Comparison of ENCODE assay signal across 8 cellular contexts in genomic region chrX:50988649-50989048, GRCh38.
A peak's percentile ranks its signal among the peaks of the same experiment; 100 is the strongest.
DNase-seq lines count a peak whose midpoint lies in the region; ATAC-seq and TF ChIP-seq lines count a peak whose summit lies in the region.

No MANE protein-coding gene starts in this region.

- H3K27me3 Mint-ChIP-seq in stimulated activated naive B cell treated with anti-CD40 and anti-IgM and Interleukin-4, amounts not matched to agents 10 μg/mL and 1 μg/mL and 100 μg/mL, for 72 hours: peaks cover 14 to 18% of the 10 kb centered on the region in 2 donors

- peaks cover 0 to 6% (median 0%) of the 10 kb centered on the region in 4 donors for H3K27me3 ChIP-seq in esophagus squamous epithelium

- H3K4me1 ChIP-seq in esophagus squamous epithelium: no peaks in the 10 kb centered on the region

- no peak overlapping the region for H3K4me3 Mint-ChIP-seq in stimulated activated naive B cell treated with anti-CD40 and anti-IgM and Interleukin-4, amounts not matched to agents 10 μg/mL and 1 μg/mL and 100 μg/mL, for 72 hours

- in situ Hi-C loops in Caki2 (cut with HindIII; ENCODE audit: low pct_unique_long_range_greater_than_20kb, low sequenced_read_pairs): no loop called here
- in situ Hi-C loops in SK-MEL-5 (cut with HindIII; ENCODE audit: low pct_unique_long_range_greater_than_20kb, low sequenced_read_pairs): no loop called here

- H3K27ac ChIP-seq in esophagus squamous epithelium: no peak overlapping the region

- no peak for TF ChIP-seq POLR2A in esophagus squamous epithelium (IDR thresholded peaks at IDR 0.05)

- intact Hi-C loops in esophagus squamous epithelium (cut with DNase I): no loop called here

- no peaks in the 10 kb centered on the region for H3K36me3 ChIP-seq in esophagus squamous epithelium

- H3K27ac Mint-ChIP-seq in stimulated activated naive B cell treated with anti-CD40 and anti-IgM and Interleukin-4, amounts not matched to agents 10 μg/mL and 1 μg/mL and 100 μg/mL, for 72 hours: no peak overlapping the region

- ATAC-seq in stimulated activated naive B cell treated with anti-CD40 and anti-IgM and Interleukin-4, amounts not matched to agents 10 μg/mL and 1 μg/mL and 100 μg/mL, for 72 hours (replicated peaks): peak; percentile 29 to 38
- ATAC-seq in HG03457 (IDR thresholded peaks at IDR 0.05; ENCODE audit: unreplicated experiment) (no peak), GM19023 (IDR thresholded peaks at IDR 0.05; ENCODE audit: unreplicated experiment) (no peak)

- 40% methylated on average over 2 of the region's 2 CpGs; no CpG with 5 or more reads in 1 of the 2 donors for WGBS in esophagus squamous epithelium, 2 donors

- H3K4me3 ChIP-seq in esophagus squamous epithelium: no peak overlapping the region

- DNase-seq in Caki2 (ENCODE audit: low read depth) (peak; percentile 25), GM20000 (ENCODE audit: low spot score) (peak; percentile 1), SK-MEL-5 (ENCODE audit: low read depth, low spot score) (peak; percentile 59), foreskin melanocyte (peak; percentile 11), esophagus squamous epithelium (lab: John Stamatoyannopoulos, UW) (no peak)
- DNase-seq in stimulated activated naive B cell treated with anti-CD40 and anti-IgM and Interleukin-4, amounts not matched to agents 10 μg/mL and 1 μg/mL and 100 μg/mL, for 72 hours: no peak

- TF ChIP-seq CTCF in GM20000 (IDR thresholded peaks at IDR 0.05; ENCODE audit: extremely low read depth, missing control alignments) (peak; percentile 25), esophagus squamous epithelium (IDR thresholded peaks at IDR 0.05) (peak in 3 of 6 experiments; percentile 37 to 46 (median 39))

- H3K9me3 ChIP-seq in esophagus squamous epithelium: no peaks in the 10 kb centered on the region

- H3K9me3 Mint-ChIP-seq in stimulated activated naive B cell treated with anti-CD40 and anti-IgM and Interleukin-4, amounts not matched to agents 10 μg/mL and 1 μg/mL and 100 μg/mL, for 72 hours: no peaks in the 10 kb centered on the region

- H3K36me3 Mint-ChIP-seq in stimulated activated naive B cell treated with anti-CD40 and anti-IgM and Interleukin-4, amounts not matched to agents 10 μg/mL and 1 μg/mL and 100 μg/mL, for 72 hours: no peaks in the 10 kb centered on the region

- H3K4me1 Mint-ChIP-seq in stimulated activated naive B cell treated with anti-CD40 and anti-IgM and Interleukin-4, amounts not matched to agents 10 μg/mL and 1 μg/mL and 100 μg/mL, for 72 hours: no peaks in the 10 kb centered on the region

Comparison
In these comparisons a context has a peak if more than half of its experiments do, and no peak if none do; other contexts are left out.
1. DNase-seq: peak in Caki2 (single experiment), GM20000 (single experiment), SK-MEL-5 (single experiment) and foreskin melanocyte (single experiment); none in stimulated activated naive B cell treated with anti-CD40 and anti-IgM and Interleukin-4, amounts not matched to agents 10 μg/mL and 1 μg/mL and 100 μg/mL, for 72 hours (single experiment) and esophagus squamous epithelium (single experiment).
2. ATAC-seq: peak in stimulated activated naive B cell treated with anti-CD40 and anti-IgM and Interleukin-4, amounts not matched to agents 10 μg/mL and 1 μg/mL and 100 μg/mL, for 72 hours (2 of 2); none in HG03457 (single experiment) and GM19023 (single experiment).